ENCODE assay signal across 11 cellular contexts in the genomic region with DNA sequence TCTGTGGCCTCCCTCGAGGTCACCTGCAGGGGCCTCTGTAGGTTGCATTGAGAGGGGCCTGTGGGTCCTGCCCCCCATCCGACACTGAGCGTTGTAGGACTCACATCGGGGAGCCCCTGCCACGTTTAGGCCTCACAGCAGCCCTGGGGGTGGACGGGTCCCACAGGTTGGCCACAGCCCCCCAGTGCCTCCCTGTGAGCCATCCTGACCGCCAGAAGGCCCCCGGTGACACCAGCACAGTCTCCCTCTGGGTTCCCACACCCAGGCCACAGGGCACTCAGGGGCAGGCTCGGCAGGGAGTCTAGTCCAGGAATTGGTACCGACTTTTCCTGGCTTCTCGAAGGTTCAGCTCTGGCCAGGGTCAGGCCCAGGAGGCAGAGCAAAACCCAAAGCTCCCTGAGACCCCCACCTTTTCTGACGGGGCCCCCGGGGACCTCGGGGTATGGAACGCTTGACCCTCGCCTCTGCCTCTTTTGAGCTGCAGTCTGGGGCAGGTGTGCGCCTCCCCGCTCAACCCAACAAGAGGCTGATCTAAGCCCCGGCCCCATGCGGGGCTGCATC. TPM values are rescaled to one million over a fixed set of nuclear protein-coding genes. Genes with fewer than 3 reads are reported as not detected.
DNase-seq lines count a peak whose midpoint lies in the region; ATAC-seq, FAIRE-seq and TF ChIP-seq lines count a peak whose summit lies in the region.
"Had no signal": no experiment of that assay in that cellular context is flagged by ENCODE, and none has a peak within 500 bp of the region (broad histone marks: within the 10 kb centered on the region; RNA-seq: fewer than 3 reads in every experiment).

No MANE protein-coding gene starts in this region.

- TF ChIP-seq CTCF in left ventricle myocardium inferior (IDR thresholded peaks at IDR 0.05; ENCODE audit: borderline replicate concordance) (no peak), endothelial cell of umbilical vein (IDR thresholded peaks at IDR 0.05; ENCODE audit: extremely low read depth in 1 of 2, insufficient read depth in 1 of 2, low read depth in 1 of 2, low read length in 2 of 2) (no peak), ovary (IDR thresholded peaks at IDR 0.05) (no peak)

- H3K36me3 ChIP-seq in left ventricle myocardium inferior (no peaks in the 10 kb centered on the region), endothelial cell of umbilical vein (ENCODE audit: control insufficient read depth in 2 of 2, extremely low read depth in 1 of 2, insufficient read depth in 2 of 2, low read length in 2 of 2) (no peaks in the 10 kb centered on the region), ovary (no peaks in the 10 kb centered on the region)

- CTCF ChIA-PET in endothelial cell of umbilical vein (lab: Charles Lee) = interaction anchor here (1.2 kb wide), 1 partner anchor 15 kb away, joined by 3 read pairs; no protein-coding TSS in a partner anchor

- DNase-seq in left ventricle myocardium inferior (peak; percentile 15), Right ventricle myocardium inferior (ENCODE audit: missing footprints) (no peak), endothelial cell of umbilical vein (ENCODE audit: low read depth, low spot score) (no peak), ovary (peak in 1 of 5 donors; percentile 44), NCI-H526 (lab: John Stamatoyannopoulos, UW) (no peak), DMS153 (lab: John Stamatoyannopoulos, UW) (no peak), COR-L47 (lab: John Stamatoyannopoulos, UW) (no peak), HuH-7 (ENCODE audit: low spot score) (no peak)
- DNase-seq: AML-193, NCI-H748 treated with DMSO at 0.1 percent for 48 hours had no signal

- no peak for FAIRE-seq in endothelial cell of umbilical vein (lab: Jason Lieb, UNC)

- H3K9me3 ChIP-seq in left ventricle myocardium inferior (replicated peaks) (no peaks in the 10 kb centered on the region), endothelial cell of umbilical vein (replicated peaks; ENCODE audit: control insufficient read depth, insufficient read depth, low read length) (no peaks in the 10 kb centered on the region), ovary (no peaks in the 10 kb centered on the region)

- POLR2A ChIA-PET in endothelial cell of umbilical vein (lab: Charles Lee) = no interaction called here

- peak overlapping the region; percentile 28 for H3K9ac ChIP-seq in endothelial cell of umbilical vein (replicated peaks; ENCODE audit: extremely low read depth, insufficient read depth, low read length)

- H3K27me3 ChIP-seq in left ventricle myocardium inferior (ENCODE audit: low read depth) (no peaks in the 10 kb centered on the region), endothelial cell of umbilical vein (ENCODE audit: control insufficient read depth in 2 of 2, insufficient read depth in 2 of 2, low read length in 2 of 2) (no peaks in the 10 kb centered on the region), ovary (no peaks in the 10 kb centered on the region)

- peak overlapping the region; percentile 8 for H2AFZ ChIP-seq in endothelial cell of umbilical vein (ENCODE audit: low read depth, low read length)

- H3K4me2 ChIP-seq in endothelial cell of umbilical vein (ENCODE audit: insufficient read depth, low read length) = no peak overlapping the region

- H3K4me3 ChIP-seq in left ventricle myocardium inferior (no peak overlapping the region), endothelial cell of umbilical vein (replicated peaks in 1 of 3; ENCODE audit: insufficient read depth in 1 of 3, low read depth in 1 of 3, low read length in 3 of 3) (no peak overlapping the region), ovary (no peak overlapping the region)

- no peak for ATAC-seq in Right ventricle myocardium inferior

- H3K9me1 ChIP-seq in endothelial cell of umbilical vein (replicated peaks; ENCODE audit: control insufficient read depth, extremely low read depth, insufficient read depth, low read length) = no peaks in the 10 kb centered on the region

- TF ChIP-seq POLR2A in endothelial cell of umbilical vein (IDR thresholded peaks at IDR 0.05; ENCODE audit: low read depth, low read length) (no peak), ovary (IDR thresholded peaks at IDR 0.05) (no peak)

- no peak for TF ChIP-seq EP300 in ovary (IDR thresholded peaks at IDR 0.05)

- intact Hi-C loops in left ventricle myocardium inferior (cut with micrococcal nuclease) (no loop called here), Right ventricle myocardium inferior (cut with DNase I) (loop anchor here (5.0 kb wide), 1 partner anchor 56 kb away; no protein-coding TSS in a partner anchor), endothelial cell of umbilical vein (cut with micrococcal nuclease) (no loop called here), ovary (cut with DNase I) (loop anchor here in 1 of 4 donors (5.0 kb wide), 1 partner anchor 56 kb away; no protein-coding TSS in a partner anchor)

- H3K4me1 ChIP-seq in left ventricle myocardium inferior = peaks cover 62% of the 10 kb centered on the region
- peaks cover 7% of the 10 kb centered on the region for H3K4me1 ChIP-seq in endothelial cell of umbilical vein (ENCODE audit: control insufficient read depth, extremely low read depth, insufficient read depth, low read length)
- H3K4me1 ChIP-seq in ovary (ENCODE audit: insufficient read depth) = peaks cover 12% of the 10 kb centered on the region

- dilution Hi-C loops in endothelial cell of umbilical vein (cut with MboI; ENCODE audit: extremely low pct_ligation_motif_present, low sequenced_read_pairs) = no loop called here

- WGBS in ovary, 3 donors = 91 to 93% (median 92%) methylated on average over 20 of the region's 20 CpGs

- H3K79me2 ChIP-seq in endothelial cell of umbilical vein (ENCODE audit: control insufficient read depth, insufficient read depth, low read length) = peaks cover 2% of the 10 kb centered on the region

- H4K20me1 ChIP-seq in endothelial cell of umbilical vein (replicated peaks; ENCODE audit: control insufficient read depth, extremely low read depth, insufficient read depth, low read length) = no peaks in the 10 kb centered on the region

- H3K27ac ChIP-seq in left ventricle myocardium inferior (replicated peaks) = peak overlapping the region; percentile 94
- peak overlapping the region; percentile 52 for H3K27ac ChIP-seq in endothelial cell of umbilical vein (ENCODE audit: insufficient read depth, low read depth, low read length)
- H3K27ac ChIP-seq in ovary = peak overlapping the region; percentile 70 to 71
- H3K27ac ChIP-seq: HL-60 had no signal

- no TSS peak for BruUV-seq in endothelial cell of umbilical vein (replicated peaks; lab: Mats Ljungman, UMichigan)

TF ChIP-seq in endothelial cell of umbilical vein, 7 proteins besides CTCF, POLR2A, EP300 and RAD21:
- no peak for TF ChIP-seq GATA2 (IDR thresholded peaks at IDR 0.05; ENCODE audit: insufficient read depth, insufficient read length, low read depth, low read length)
- no peak for TF ChIP-seq POLR2AphosphoS5 (IDR thresholded peaks at IDR 0.05; ENCODE audit: insufficient read depth, low read depth, low read length)
- TF ChIP-seq JUN (IDR thresholded peaks at IDR 0.05; ENCODE audit: borderline replicate concordance, insufficient read depth, insufficient read length, low read depth) = no peak
- TF ChIP-seq FOS (IDR thresholded peaks at IDR 0.05; ENCODE audit: borderline replicate concordance, insufficient read depth, low read length) = no peak
- TF ChIP-seq, protein P1, sequence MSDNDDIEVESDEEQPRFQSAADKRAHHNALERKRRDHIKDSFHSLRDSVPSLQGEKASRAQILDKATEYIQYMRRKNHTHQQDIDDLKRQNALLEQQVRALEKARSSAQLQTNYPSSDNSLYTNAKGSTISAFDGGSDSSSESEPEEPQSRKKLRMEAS (IDR thresholded peaks at IDR 0.05; ENCODE audit: insufficient read depth, insufficient read length) = no peak
- no peak for TF ChIP-seq MYC (IDR thresholded peaks at IDR 0.05; ENCODE audit: low read depth, low read length)
- TF ChIP-seq EZH2 (IDR thresholded peaks at IDR 0.05; ENCODE audit: borderline replicate concordance, low read depth, low read length, severe bottlenecking) = no peak

RNA-seq across cellular contexts. Expression of a gene that starts 13.9 kb away (rescaled TPM):
- total RNA-seq in left ventricle myocardium inferior (20.9 TPM), Right ventricle myocardium inferior (16.9 TPM), endothelial cell of umbilical vein (47.5 and 48.9 TPM in 2 replicates), ovary (10 to 100 TPM; 26.2 to 48.2 (median 40.1) TPM)
- polyA plus RNA-seq in endothelial cell of umbilical vein (29.6 and 30.7 TPM in 2 replicates), ovary (10 to 100 TPM; 25.7 to 52.9 TPM)
- 23.4 and 24.8 TPM in 2 replicates for polyA plus RNA-seq in endothelial cell of umbilical vein (2011; cell fraction: cytosol; rRNA removed)
- polyA plus RNA-seq in endothelial cell of umbilical vein (2011; cell fraction: nucleus; rRNA removed) = 111 and 122 TPM in 2 replicates
- 34.1 and 48.5 TPM in 2 replicates for polyA plus RNA-seq in endothelial cell of umbilical vein (2012)
- polyA minus RNA-seq in endothelial cell of umbilical vein = 22.6 and 24.2 TPM in 2 replicates
- polyA minus RNA-seq in endothelial cell of umbilical vein (2011; cell fraction: cytosol; rRNA and poly(A)+ RNA removed) = 1.6 TPM
- polyA minus RNA-seq in endothelial cell of umbilical vein (2011; cell fraction: nucleus; rRNA and poly(A)+ RNA removed) = 33.7 and 49.5 TPM in 2 replicates
